1 cellular context compared by ENCODE assay signal in genomic region chr17:81900181-81900820, GRCh38.
TF ChIP-seq lines count a peak whose summit lies in the region.

No MANE protein-coding gene starts in this region.

TF ChIP-seq in K562, 482 proteins besides CTCF, POLR2A, EP300 and RAD21:
- TF ChIP-seq POLR2B (IDR thresholded peaks at IDR 0.05; ENCODE audit: low read depth, partially characterized antibody) (peak; percentile 17), MBD1 (CRISPR knock-in tag; IDR thresholded peaks at IDR 0.05) (no peak), ZNF740 (CRISPR knock-in tag; IDR thresholded peaks at IDR 0.05) (no peak), ZNF740 (tag; IDR thresholded peaks at IDR 0.05) (no peak), OTX1 (CRISPR knock-in tag; IDR thresholded peaks at IDR 0.05) (0 out of 2 replicates have a peak, but pooled peaks have one; percentile 16), MGA (IDR thresholded peaks at IDR 0.05) (no peak), ZNF780A (CRISPR knock-in tag; IDR thresholded peaks at IDR 0.05) (no peak), HMGXB4 (CRISPR knock-in tag; IDR thresholded peaks at IDR 0.05) (no peak), ZNF764 (CRISPR knock-in tag; IDR thresholded peaks at IDR 0.05; ENCODE audit: low read depth) (0 out of 2 replicates have a peak, but pooled peaks have one; percentile 23), HMG20A (CRISPR knock-in tag; conservative IDR thresholded peaks at IDR 0.05) (no peak), RBM22 (IDR thresholded peaks at IDR 0.05; ENCODE audit: low read depth, low read length, poor library complexity, severe bottlenecking) (peak; percentile 8), RFX5 (IDR thresholded peaks at IDR 0.05; ENCODE audit: low read depth, low read length) (no peak), POLR2G (IDR thresholded peaks at IDR 0.05; ENCODE audit: low read depth, low read length) (0 out of 2 replicates have a peak, but pooled peaks have one; percentile 15), ZNF695 (CRISPR knock-in tag; IDR thresholded peaks at IDR 0.05) (no peak), RBBP5 (IDR thresholded peaks at IDR 0.05; ENCODE audit: borderline replicate concordance, insufficient read depth, low read length, poor library complexity, severe bottlenecking) (no peak), SUPT5H (IDR thresholded peaks at IDR 0.05) (peak; percentile 60), XRCC3 (IDR thresholded peaks at IDR 0.05) (no peak), ZNF324 (CRISPR knock-in tag; IDR thresholded peaks at IDR 0.05) (no peak), POLR2AphosphoS2 (IDR thresholded peaks at IDR 0.05; ENCODE audit: low read length) (peak; percentile 58; the same call in 1 of the 2 replicates), TAF15 (IDR thresholded peaks at IDR 0.05; ENCODE audit: low read depth, low read length) (0 out of 2 replicates have a peak, but pooled peaks have one; percentile 39), VEZF1 (CRISPR knock-in tag; IDR thresholded peaks at IDR 0.05) (no peak), ZNF707 (CRISPR knock-in tag; conservative IDR thresholded peaks at IDR 0.05) (no peak), SIRT6 (IDR thresholded peaks at IDR 0.05; ENCODE audit: low read depth, low read length) (peak; percentile 13), ARNT (IDR thresholded peaks at IDR 0.05) (no peak), SNRNP70 (optimal IDR thresholded peaks at IDR 0.05; ENCODE audit: low read depth, low read length) (peak; percentile 30)
